ENCODE assay signal across 12 cellular contexts in genomic region chr1:245986404-245987221, GRCh38.
DNase-seq lines count a peak whose midpoint lies in the region; ATAC-seq and TF ChIP-seq lines count a peak whose summit lies in the region.
"Had no signal": no experiment of that assay in that cellular context is flagged by ENCODE, and none has a peak within 500 bp of the region (broad histone marks: within the 10 kb centered on the region; RNA-seq: fewer than 3 reads in every experiment).

No MANE protein-coding gene starts in this region.

- H3K27me3 Mint-ChIP-seq in T-helper 17 cell, result no peaks in the 10 kb centered on the region
- H3K27me3 Mint-ChIP-seq in natural killer cell treated with Interleukin-12 subunit alpha and Interleukin-12 subunit beta and Interleukin-15 and Interleukin-18, amount 100 ng/mL, for 72 hours, result no peaks in the 10 kb centered on the region
- no peaks in the 10 kb centered on the region for H3K27me3 Mint-ChIP-seq in stimulated activated naive B cell treated with anti-CD40 and anti-IgM and Interleukin-4, amounts not matched to agents 10 μg/mL and 1 μg/mL and 100 μg/mL, for 72 hours
- H3K27me3 Mint-ChIP-seq: effector memory CD8-positive, alpha-beta T cell had no signal

- DNase-seq in HS-5 (ENCODE audit: low read depth) (peak; percentile 70), T-helper 17 cell (no peak), fibroblast of the aortic adventitia (ENCODE audit: low read depth) (peak; percentile 95), stromal cell of bone marrow (ENCODE audit: low read depth) (peak; percentile 47)
- DNase-seq in natural killer cell treated with Interleukin-12 subunit alpha and Interleukin-12 subunit beta and Interleukin-15 and Interleukin-18, amount 100 ng/mL, for 72 hours (ENCODE audit: low spot score), result no peak
- no peak for DNase-seq in stimulated activated naive B cell treated with anti-CD40 and anti-IgM and Interleukin-4, amounts not matched to agents 10 μg/mL and 1 μg/mL and 100 μg/mL, for 72 hours
- DNase-seq: effector memory CD8-positive, alpha-beta T cell; NCI-H187; stimulated activated CD4-positive, alpha-beta T cell treated with anti-CD3 and anti-CD28 coated beads, Interleukin-2, amount 100 ng/mL, for 24 hours had no signal

- no peaks in the 10 kb centered on the region for H3K9me3 ChIP-seq in T-helper 17 cell (ENCODE audit: control insufficient read depth, low read length, poor library complexity, severe bottlenecking)

- no peak overlapping the region for H3K27ac Mint-ChIP-seq in T-helper 17 cell
- no peak overlapping the region for H3K27ac Mint-ChIP-seq in natural killer cell treated with Interleukin-12 subunit alpha and Interleukin-12 subunit beta and Interleukin-15 and Interleukin-18, amount 100 ng/mL, for 72 hours
- no peak overlapping the region for H3K27ac Mint-ChIP-seq in stimulated activated naive B cell treated with anti-CD40 and anti-IgM and Interleukin-4, amounts not matched to agents 10 μg/mL and 1 μg/mL and 100 μg/mL, for 72 hours
- H3K27ac Mint-ChIP-seq: memory B cell had no signal

- ATAC-seq in T-helper 17 cell, result no peak
- ATAC-seq in HG02642 (IDR thresholded peaks at IDR 0.05; ENCODE audit: poor library complexity, unreplicated experiment), result no peak
- ATAC-seq in HG03460 (IDR thresholded peaks at IDR 0.05; ENCODE audit: unreplicated experiment), result no peak
- ATAC-seq in natural killer cell treated with Interleukin-12 subunit alpha and Interleukin-12 subunit beta and Interleukin-15 and Interleukin-18, amount 100 ng/mL, for 72 hours, result no peak
- ATAC-seq in stimulated activated naive B cell treated with anti-CD40 and anti-IgM and Interleukin-4, amounts not matched to agents 10 μg/mL and 1 μg/mL and 100 μg/mL, for 72 hours (replicated peaks), result no peak
- ATAC-seq: effector memory CD8-positive, alpha-beta T cell had no signal

- peaks cover 8% of the 10 kb centered on the region for H3K4me1 Mint-ChIP-seq in T-helper 17 cell
- peaks cover 12 to 27% of the 10 kb centered on the region in 2 donors for H3K4me1 Mint-ChIP-seq in natural killer cell treated with Interleukin-12 subunit alpha and Interleukin-12 subunit beta and Interleukin-15 and Interleukin-18, amount 100 ng/mL, for 72 hours (ENCODE audit: low read depth in 2 of 2)
- H3K4me1 Mint-ChIP-seq in stimulated activated naive B cell treated with anti-CD40 and anti-IgM and Interleukin-4, amounts not matched to agents 10 μg/mL and 1 μg/mL and 100 μg/mL, for 72 hours, result peaks cover 0 to 3% of the 10 kb centered on the region in 2 donors

- H3K4me3 ChIP-seq in fibroblast of the aortic adventitia (ENCODE audit: low read depth, low read length), result no peak overlapping the region

- peak; percentile 5 for TF ChIP-seq CTCF in fibroblast of the aortic adventitia (IDR thresholded peaks at IDR 0.05; ENCODE audit: insufficient read depth, low read length)

- H3K9me3 Mint-ChIP-seq in natural killer cell treated with Interleukin-12 subunit alpha and Interleukin-12 subunit beta and Interleukin-15 and Interleukin-18, amount 100 ng/mL, for 72 hours, result no peaks in the 10 kb centered on the region
- H3K9me3 Mint-ChIP-seq in stimulated activated naive B cell treated with anti-CD40 and anti-IgM and Interleukin-4, amounts not matched to agents 10 μg/mL and 1 μg/mL and 100 μg/mL, for 72 hours, result peaks cover 0 to 1% of the 10 kb centered on the region in 2 donors
- H3K9me3 Mint-ChIP-seq: effector memory CD8-positive, alpha-beta T cell had no signal

- no peaks in the 10 kb centered on the region for H3K36me3 Mint-ChIP-seq in T-helper 17 cell (ENCODE audit: low read depth)
- no peaks in the 10 kb centered on the region for H3K36me3 Mint-ChIP-seq in natural killer cell treated with Interleukin-12 subunit alpha and Interleukin-12 subunit beta and Interleukin-15 and Interleukin-18, amount 100 ng/mL, for 72 hours
- H3K36me3 Mint-ChIP-seq in stimulated activated naive B cell treated with anti-CD40 and anti-IgM and Interleukin-4, amounts not matched to agents 10 μg/mL and 1 μg/mL and 100 μg/mL, for 72 hours, result peaks cover 2 to 9% of the 10 kb centered on the region in 2 donors

- peak overlapping the region; percentile 33 for H3K4me3 Mint-ChIP-seq in T-helper 17 cell
- H3K4me3 Mint-ChIP-seq in natural killer cell treated with Interleukin-12 subunit alpha and Interleukin-12 subunit beta and Interleukin-15 and Interleukin-18, amount 100 ng/mL, for 72 hours, result no peak overlapping the region
- H3K4me3 Mint-ChIP-seq in stimulated activated naive B cell treated with anti-CD40 and anti-IgM and Interleukin-4, amounts not matched to agents 10 μg/mL and 1 μg/mL and 100 μg/mL, for 72 hours, result no peak overlapping the region
- H3K4me3 Mint-ChIP-seq: effector memory CD8-positive, alpha-beta T cell; memory B cell had no signal

Comparison
In these comparisons a context has a peak if more than half of its experiments do, and no peak if none do; other contexts are left out.
1. DNase-seq: peak in HS-5 (single experiment), fibroblast of the aortic adventitia (single experiment) and stromal cell of bone marrow (single experiment); none in T-helper 17 cell (0 of 3), natural killer cell treated with Interleukin-12 subunit alpha and Interleukin-12 subunit beta and Interleukin-15 and Interleukin-18, amount 100 ng/mL, for 72 hours (single experiment) and stimulated activated naive B cell treated with anti-CD40 and anti-IgM and Interleukin-4, amounts not matched to agents 10 μg/mL and 1 μg/mL and 100 μg/mL, for 72 hours (single experiment).